In genomic region chr7:124032369-124033092, GRCh38 we compare ENCODE assay signal across 8 cellular contexts. TPM values are rescaled to one million over a fixed set of nuclear protein-coding genes. Genes with fewer than 3 reads are reported as not detected.
A peak's percentile ranks its signal among the peaks of the same experiment; 100 is the strongest.
DNase-seq lines count a peak whose midpoint lies in the region; ATAC-seq, FAIRE-seq and TF ChIP-seq lines count a peak whose summit lies in the region.

Gene TMEM229A (minus strand): TSS chr7:124033067. CDS start chr7:124033003, 64 bp downstream.

- peak within 1 kb of the TSS in 5 of 7 donors; percentile 28 to 68 (median 43) for H3K4me3 Mint-ChIP-seq in CD8-positive, alpha-beta memory T cell

- POLR2A ChIA-PET in CD8-positive, alpha-beta memory T cell (lab: Charles Lee): no interaction called here

- H3K27me3 ChIP-seq in CD8-positive, alpha-beta memory T cell (ENCODE audit: insufficient read depth, low read length, poor library complexity, severe bottlenecking): no peaks in the 10 kb centered on the region
- H3K27me3 ChIP-seq in bronchial epithelial cell (ENCODE audit: control insufficient read depth, insufficient read depth, low read length): peaks cover 22% of the 10 kb centered on the region
- peaks cover 0 to 11% of the 10 kb centered on the region in 2 donors for H3K27me3 ChIP-seq in small intestine (ENCODE audit: control insufficient read depth in 2 of 2, insufficient read depth in 2 of 2, low read length in 2 of 2)

- H3K36me3 Mint-ChIP-seq in CD8-positive, alpha-beta memory T cell: peaks cover 0 to 5% (median 0%) of the 10 kb centered on the region in 3 donors

- TF ChIP-seq CTCF in GM20000 (IDR thresholded peaks at IDR 0.05; ENCODE audit: extremely low read depth, missing control alignments) (no peak), bronchial epithelial cell (IDR thresholded peaks at IDR 0.05; ENCODE audit: insufficient read depth, low read length, severe bottlenecking) (no peak)

- peaks cover 0 to 13% (median 3%) of the 10 kb centered on the region in 5 donors for H3K9me3 Mint-ChIP-seq in CD8-positive, alpha-beta memory T cell

- H3K4me1 Mint-ChIP-seq in CD8-positive, alpha-beta memory T cell: peaks cover 2 to 16% (median 5%) of the 10 kb centered on the region in 3 donors

- WGBS in small intestine, 3 donors: 1 to 2% (median 1%) methylated on average over 59 to 86 of the region's 86 CpGs

- DNase-seq in CD8-positive, alpha-beta memory T cell: peak in 1 of 5 donors; percentile 0
- DNase-seq in GM20000 (ENCODE audit: low spot score) (peak; percentile 50), NCI-H526 (lab: John Stamatoyannopoulos, UW) (peak; percentile 57 to 91), bronchial epithelial cell (ENCODE audit: low read depth) (peak; percentile 14), islet precursor cell (peak; percentile 88), small intestine (peak; percentile 50)
- DNase-seq in activated CD4-positive, CD25-positive, alpha-beta regulatory T cell treated with anti-CD3 and anti-CD28 coated beads, Interleukin-2, amount 50 U/mL, for 72 hours: no peak

- H3K4me3 ChIP-seq in CD8-positive, alpha-beta memory T cell (ENCODE audit: low read length): no peak within 1 kb of the TSS
- H3K4me3 ChIP-seq in bronchial epithelial cell (ENCODE audit: low read depth, low read length) (peak within 1 kb of the TSS; percentile 22), small intestine (ENCODE audit: low read depth in 1 of 2, low read length in 2 of 2) (peak within 1 kb of the TSS; percentile 30 to 73)

- FAIRE-seq in bronchial epithelial cell (lab: Jason Lieb, UNC) (no peak), small intestine (lab: Jason Lieb, UNC) (no peak)

- CTCF ChIA-PET in CD8-positive, alpha-beta memory T cell (lab: Charles Lee): no interaction called here

- no peak within 1 kb of the TSS for H3K27ac ChIP-seq in CD8-positive, alpha-beta memory T cell (ENCODE audit: low read depth, low read length)
- H3K27ac ChIP-seq in small intestine (ENCODE audit: low read depth in 1 of 2, low read length in 1 of 2): peak within 1 kb of the TSS; percentile 4 to 50

- no peaks in the 10 kb centered on the region for H3K36me3 ChIP-seq in CD8-positive, alpha-beta memory T cell (ENCODE audit: insufficient read depth, low read length)
- H3K36me3 ChIP-seq in bronchial epithelial cell (ENCODE audit: control insufficient read depth, insufficient read depth, low read length) (no peaks in the 10 kb centered on the region), small intestine (ENCODE audit: control insufficient read depth in 2 of 2, insufficient read depth in 2 of 2, low read length in 2 of 2) (no peaks in the 10 kb centered on the region)

- ATAC-seq in HG03045 (IDR thresholded peaks at IDR 0.05; ENCODE audit: unreplicated experiment): no peak

- no peak within 1 kb of the TSS for H3K27ac Mint-ChIP-seq in CD8-positive, alpha-beta memory T cell

- no peaks in the 10 kb centered on the region for H3K4me1 ChIP-seq in CD8-positive, alpha-beta memory T cell (ENCODE audit: insufficient read depth, low read length)
- peaks cover 2% of the 10 kb centered on the region in 2 donors for H3K4me1 ChIP-seq in small intestine (ENCODE audit: control insufficient read depth in 2 of 2, insufficient read depth in 1 of 2, low read depth in 1 of 2, low read length in 1 of 2)

- no peaks in the 10 kb centered on the region for H3K9me3 ChIP-seq in CD8-positive, alpha-beta memory T cell (ENCODE audit: low read length)
- H3K9me3 ChIP-seq in small intestine (ENCODE audit: control insufficient read depth, low read depth): no peaks in the 10 kb centered on the region

- peaks cover 27 to 55% of the 10 kb centered on the region in 2 donors for H3K27me3 Mint-ChIP-seq in CD8-positive, alpha-beta memory T cell

RNA-seq across cellular contexts. Expression of gene TMEM229A, which starts in this region (rescaled TPM):
- total RNA-seq in CD8-positive, alpha-beta memory T cell: not detected
- polyA plus RNA-seq in CD8-positive, alpha-beta memory T cell: not detected
- not detected in 2 replicates for total RNA-seq in bronchial epithelial cell
- 1 to 10 TPM; 1.6 to 2.7 (median 2.2) TPM for polyA plus RNA-seq in small intestine

Comparison
In these comparisons a context has a peak if more than half of its experiments do, and no peak if none do; other contexts are left out.
1. Peak in DNase-seq and H3K4me3 ChIP-seq in bronchial epithelial cell; RNA of the gene not detected or under 1 TPM.